In the genomic region with DNA sequence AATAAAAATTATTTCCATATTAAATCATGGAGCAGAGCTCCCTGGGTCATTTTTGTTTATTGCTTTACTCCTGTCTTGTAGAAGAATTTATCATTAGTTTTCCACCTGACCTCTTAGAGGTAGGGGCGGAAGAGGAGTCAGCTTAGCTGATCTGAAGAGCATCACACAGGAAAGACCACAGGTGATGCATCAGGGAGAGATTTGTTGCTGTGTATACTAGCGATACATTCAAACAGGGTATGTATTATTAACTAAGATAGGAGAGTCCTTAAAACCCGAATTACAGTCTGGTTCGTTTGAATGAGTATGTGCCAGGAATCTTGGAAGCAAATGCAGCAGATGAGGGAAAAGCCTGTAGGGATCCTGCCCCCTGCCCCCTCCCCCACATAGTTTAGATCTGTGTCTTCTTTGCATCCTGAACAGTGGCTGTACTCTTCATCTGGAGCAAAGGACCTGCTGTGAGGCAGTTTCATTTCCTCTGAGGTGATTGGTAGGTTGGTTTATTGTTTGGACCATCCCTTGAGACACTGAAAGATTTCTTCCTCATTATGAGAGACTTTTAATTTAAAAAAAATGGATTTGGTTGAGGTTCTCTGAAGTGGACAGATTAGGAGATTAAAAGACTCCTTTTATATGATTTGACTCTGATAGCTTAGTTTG, we compare ENCODE assay signal across 19 cellular contexts.
DNase-seq lines count a peak whose midpoint lies in the region; ATAC-seq, FAIRE-seq and TF ChIP-seq lines count a peak whose summit lies in the region.
"Had no signal": no experiment of that assay in that cellular context is flagged by ENCODE, and none has a peak within 500 bp of the region (broad histone marks: within the 10 kb centered on the region; RNA-seq: fewer than 3 reads in every experiment).

No MANE protein-coding gene starts in this region.

- no peaks in the 10 kb centered on the region for H3K27me3 ChIP-seq in OCI-LY3 (ENCODE audit: low read depth, low read length)
- no peaks in the 10 kb centered on the region for H3K27me3 ChIP-seq in transverse colon
- no peaks in the 10 kb centered on the region for H3K27me3 ChIP-seq in CD4-positive, alpha-beta memory T cell (ENCODE audit: insufficient read depth, low read length)
- H3K27me3 ChIP-seq in right lobe of liver, result no peaks in the 10 kb centered on the region

- H3K4me3 ChIP-seq in OCI-LY3 (ENCODE audit: low read length), result no peak overlapping the region
- H3K4me3 ChIP-seq in transverse colon, result no peak overlapping the region
- no peak overlapping the region for H3K4me3 ChIP-seq in CD4-positive, alpha-beta memory T cell (ENCODE audit: low read length in 2 of 2)
- no peak overlapping the region for H3K4me3 ChIP-seq in right lobe of liver
- H3K4me3 ChIP-seq: K562, mucosa of descending colon, thoracic aorta had no signal

- 82 to 92% methylated on average over 2 to 4 of the region's 4 CpGs for WGBS in transverse colon (ENCODE audit: low coverage in 1 of 2), 2 donors
- 80% methylated on average over 3 of the region's 4 CpGs for WGBS in right lobe of liver (ENCODE audit: insufficient coverage, low coverage, low lambda C conversion rate, missing lambda C conversion rate)

- ATAC-seq in HG02885 (IDR thresholded peaks at IDR 0.05; ENCODE audit: poor library complexity, unreplicated experiment) (peak; percentile 68), right lobe of liver (no peak)
- ATAC-seq: K562, left cardiac atrium, mucosa of descending colon had no signal

- peaks cover 3 to 10% (median 6%) of the 10 kb centered on the region in 4 donors for H3K4me1 Mint-ChIP-seq in CD4-positive, alpha-beta memory T cell

- H3K4me2 ChIP-seq in OCI-LY3 (ENCODE audit: low read length), result peak overlapping the region; percentile 25

- in situ Hi-C loops in transverse colon (cut with MboI; ENCODE audit: low pct_ligation_motif_present in 1 of 4, low pct_unique_long_range_greater_than_20kb in 1 of 4, low sequenced_read_pairs in 3 of 4), result no loop called here

- no peaks in the 10 kb centered on the region for H3K27me3 Mint-ChIP-seq in CD4-positive, alpha-beta memory T cell
- H3K27me3 Mint-ChIP-seq: activated B cell treated with CpG ODN at 0.5 μM for 24 hours had no signal

- H3K4me1 ChIP-seq in OCI-LY3 (ENCODE audit: low read length), result peaks cover 12% of the 10 kb centered on the region
- H3K4me1 ChIP-seq in transverse colon, result no peaks in the 10 kb centered on the region
- no peaks in the 10 kb centered on the region for H3K4me1 ChIP-seq in CD4-positive, alpha-beta memory T cell (ENCODE audit: insufficient read depth, low read length)
- H3K4me1 ChIP-seq in right lobe of liver, result no peaks in the 10 kb centered on the region

- no peaks in the 10 kb centered on the region for H3K9me3 Mint-ChIP-seq in CD4-positive, alpha-beta memory T cell
- H3K9me3 Mint-ChIP-seq: activated B cell treated with CpG ODN at 0.5 μM for 24 hours had no signal

- peak overlapping the region; percentile 11; the same call in 1 of the 2 replicates for H3K27ac ChIP-seq in OCI-LY3 (ENCODE audit: low read length)
- no peak overlapping the region for H3K27ac ChIP-seq in transverse colon
- no peak overlapping the region for H3K27ac ChIP-seq in CD4-positive, alpha-beta memory T cell (ENCODE audit: low read depth, low read length)
- no peak overlapping the region for H3K27ac ChIP-seq in right lobe of liver
- H3K27ac ChIP-seq: thoracic aorta had no signal

- no peak overlapping the region for H3K9ac ChIP-seq in OCI-LY3 (ENCODE audit: low read length)

- H4K20me1 ChIP-seq in OCI-LY3 (ENCODE audit: insufficient read depth, low read length), result peaks cover 24% of the 10 kb centered on the region

- H3K36me3 Mint-ChIP-seq in CD4-positive, alpha-beta memory T cell, result peaks cover 4 to 24% of the 10 kb centered on the region in 2 donors

- POLR2A ChIA-PET in CD4-positive, alpha-beta memory T cell (lab: Charles Lee; ENCODE audit: partially characterized antibody), result no interaction called here

- no peak overlapping the region for H3K27ac Mint-ChIP-seq in CD4-positive, alpha-beta memory T cell
- H3K27ac Mint-ChIP-seq: activated B cell treated with CpG ODN at 0.5 μM for 24 hours had no signal

- TF ChIP-seq CTCF in OCI-LY3 (IDR thresholded peaks at IDR 0.05; ENCODE audit: low read depth, low read length) (no peak), transverse colon (IDR thresholded peaks at IDR 0.05) (no peak), right lobe of liver (IDR thresholded peaks at IDR 0.05) (no peak)

- no peak overlapping the region for H2AFZ ChIP-seq in OCI-LY3 (ENCODE audit: low read depth, low read length)

- intact Hi-C loops in transverse colon (cut with DNase I; ENCODE audit: low total_unique reads), result no loop called here
- intact Hi-C loops in CD4-positive, alpha-beta memory T cell (cut with micrococcal nuclease), result no loop called here
- intact Hi-C loops in right lobe of liver (cut with DNase I), result no loop called here
- intact Hi-C loops in cardiac septum (cut with DNase I), result no loop called here

- H3K9me3 ChIP-seq in OCI-LY3 (ENCODE audit: insufficient read depth, low read length) (peaks cover 1% of the 10 kb centered on the region; the same call in 1 of the 2 replicates), transverse colon (no peaks in the 10 kb centered on the region), right lobe of liver (no peaks in the 10 kb centered on the region)
- no peaks in the 10 kb centered on the region for H3K9me3 ChIP-seq in CD4-positive, alpha-beta memory T cell (ENCODE audit: control insufficient read depth in 1 of 2, low read length in 2 of 2)
- H3K9me3 ChIP-seq: mucosa of descending colon, thoracic aorta had no signal

- CTCF ChIA-PET in CD4-positive, alpha-beta memory T cell (lab: Charles Lee; ENCODE audit: partially characterized antibody), result interaction anchor here (1.1 kb wide), 1 partner anchor 38 kb away, joined by 3 read pairs; no protein-coding TSS in a partner anchor

- no peak for DNase-seq in GM12891 (ENCODE audit: insufficient read length, low spot score)
- no peak for DNase-seq in GM19239 (ENCODE audit: insufficient read length, low spot score)
- no peak for DNase-seq in transverse colon
- DNase-seq in CD4-positive, alpha-beta memory T cell, result no peak
- DNase-seq in right lobe of liver, result no peak
- no peak for DNase-seq in cardiac septum (ENCODE audit: low spot score)
- DNase-seq: activated B cell treated with CpG ODN at 0.5 μM for 24 hours; activated effector memory CD4-positive, alpha-beta T cell treated with anti-CD3 and anti-CD28 coated beads, Interleukin-2, amount 50 U/mL, for 16 hours; foreskin fibroblast; left cardiac atrium; mucosa of descending colon; NCI-H510A treated with DMSO at 0.1 percent for 48 hours; occipital lobe; RPMI8226; stimulated activated CD4-positive, alpha-beta T cell treated with anti-CD3 and anti-CD28 coated beads, Interleukin-4, amount 100 ng/mL, for 24 hours had no signal

- no peak for TF ChIP-seq EP300 in transverse colon (IDR thresholded peaks at IDR 0.05; ENCODE audit: low read depth)

- FAIRE-seq in GM12891 (lab: Jason Lieb, UNC) (no peak), GM19239 (lab: Jason Lieb, UNC) (peak; percentile 40)
- FAIRE-seq: K562 had no signal

- TF ChIP-seq POLR2A in GM12891 (IDR thresholded peaks at IDR 0.05; ENCODE audit: low read depth, low read length) (no peak), transverse colon (IDR thresholded peaks at IDR 0.05) (no peak), right lobe of liver (IDR thresholded peaks at IDR 0.05) (no peak)

- H3K36me3 ChIP-seq in OCI-LY3 (replicated peaks; ENCODE audit: low read depth, low read length) (peaks cover 39% of the 10 kb centered on the region), transverse colon (no peaks in the 10 kb centered on the region), right lobe of liver (no peaks in the 10 kb centered on the region)
- no peaks in the 10 kb centered on the region for H3K36me3 ChIP-seq in CD4-positive, alpha-beta memory T cell (ENCODE audit: insufficient read depth, low read length)
- H3K36me3 ChIP-seq: thoracic aorta had no signal

- no peak overlapping the region for H3K4me3 Mint-ChIP-seq in CD4-positive, alpha-beta memory T cell
- H3K4me3 Mint-ChIP-seq: activated B cell treated with CpG ODN at 0.5 μM for 24 hours had no signal

- H3K79me2 ChIP-seq in OCI-LY3 (ENCODE audit: low read length), result peaks cover 65% of the 10 kb centered on the region

TF ChIP-seq in GM12891, 5 proteins besides CTCF, POLR2A, EP300 and RAD21:
- TF ChIP-seq POU2F2 (IDR thresholded peaks at IDR 0.05; ENCODE audit: low read depth, low read length) (no peak), SPI1 (IDR thresholded peaks at IDR 0.05; ENCODE audit: low read depth, low read length) (peak; percentile 64)
